8 cellular contexts compared by ENCODE assay signal in the genomic region with DNA sequence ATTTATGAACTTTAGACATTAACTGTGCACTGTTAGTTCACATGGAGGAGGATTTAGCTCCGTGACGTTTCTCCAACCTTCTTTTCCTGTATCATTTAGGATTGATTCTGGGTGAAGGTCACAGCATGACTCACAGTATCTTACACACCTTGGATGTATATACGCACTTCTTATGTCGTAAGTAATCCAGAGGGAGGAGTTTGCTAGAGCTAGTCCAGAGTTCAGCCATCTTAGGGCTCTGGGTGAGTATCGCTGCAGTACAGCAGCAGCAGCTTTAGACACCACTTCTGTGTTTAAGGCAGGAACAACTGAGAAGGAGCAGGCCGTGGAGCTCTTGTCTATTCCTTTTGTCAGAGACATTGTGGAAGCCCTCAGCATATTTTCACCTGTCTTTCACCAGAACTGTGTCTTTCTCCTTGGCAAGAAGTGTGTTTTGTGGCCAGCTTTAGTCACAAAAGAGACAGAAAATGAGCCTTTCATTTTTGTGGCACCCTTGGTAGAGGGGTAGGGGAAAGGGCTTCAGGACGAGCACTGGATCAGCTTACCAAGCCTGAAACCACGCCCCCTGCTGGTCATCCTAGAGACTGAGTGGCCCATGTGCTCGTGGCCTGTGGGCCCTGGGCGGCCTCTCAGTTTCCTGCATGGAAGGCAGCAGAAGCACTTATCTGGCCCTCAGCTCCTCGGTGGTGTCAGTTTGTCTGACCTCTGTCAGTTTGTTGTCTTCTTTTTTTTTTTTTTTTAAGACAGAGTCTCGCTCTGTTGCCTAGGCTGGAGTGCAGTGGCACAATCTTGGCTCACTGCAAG.
DNase-seq lines count a peak whose midpoint lies in the region; ATAC-seq and TF ChIP-seq lines count a peak whose summit lies in the region.

No MANE protein-coding gene starts in this region.

- no peaks in the 10 kb centered on the region for H3K27me3 ChIP-seq in GM23338 (ENCODE audit: insufficient read depth)
- no peaks in the 10 kb centered on the region for H3K27me3 ChIP-seq in fibroblast of lung (ENCODE audit: control insufficient read depth, insufficient read depth, low read length)
- H3K27me3 ChIP-seq in neutrophil, result no peaks in the 10 kb centered on the region
- no peaks in the 10 kb centered on the region for H3K27me3 ChIP-seq in tibial artery

- no peaks in the 10 kb centered on the region for H3F3A ChIP-seq in GM23338 (replicated peaks; ENCODE audit: low read depth)

- H3K27ac Mint-ChIP-seq in GM23338, result no peak overlapping the region

- H3K36me3 ChIP-seq in GM23338 (ENCODE audit: insufficient read depth) (no peaks in the 10 kb centered on the region), fibroblast of lung (ENCODE audit: control insufficient read depth, insufficient read depth, low read length) (no peaks in the 10 kb centered on the region), neutrophil (no peaks in the 10 kb centered on the region), tibial artery (peaks cover 5 to 26% (median 7%) of the 10 kb centered on the region in 3 donors)

- H3K4me2 ChIP-seq in GM23338 (no peak overlapping the region), fibroblast of lung (ENCODE audit: extremely low read depth, insufficient read depth, low read length) (no peak overlapping the region)

- H3K4me1 ChIP-seq in GM23338 (ENCODE audit: insufficient read depth) (no peaks in the 10 kb centered on the region), fibroblast of lung (ENCODE audit: control insufficient read depth, extremely low read depth, insufficient read depth, low read length) (peaks cover 18% of the 10 kb centered on the region), neutrophil (ENCODE audit: control insufficient read depth in 1 of 2, insufficient read depth in 1 of 2, low read depth in 1 of 2, low read length in 1 of 2) (no peaks in the 10 kb centered on the region), tibial artery (peaks cover 0 to 98% (median 60%) of the 10 kb centered on the region in 4 donors)

- H3K9me3 Mint-ChIP-seq in GM23338, result no peaks in the 10 kb centered on the region

- H3K9me3 ChIP-seq in fibroblast of lung (ENCODE audit: control insufficient read depth, insufficient read depth, low read depth, low read length) (no peaks in the 10 kb centered on the region), neutrophil (no peaks in the 10 kb centered on the region), tibial artery (no peaks in the 10 kb centered on the region)

- ATAC-seq in GM23338 (peak; percentile 73), HG03196 (IDR thresholded peaks at IDR 0.05; ENCODE audit: unreplicated experiment) (no peak)

- H3K27ac ChIP-seq in GM23338 (ENCODE audit: low read depth) (no peak overlapping the region), fibroblast of lung (ENCODE audit: insufficient read depth, low read length) (no peak overlapping the region), neutrophil (no peak overlapping the region), tibial artery (peak overlapping the region; percentile 70 to 77)

- no peak overlapping the region for H3K4me3 ChIP-seq in GM23338
- no peak overlapping the region for H3K4me3 ChIP-seq in fibroblast of lung (replicated peaks in 1 of 4; ENCODE audit: control extremely low read depth in 1 of 4, insufficient read depth in 1 of 4, low read depth in 3 of 4, low read length in 4 of 4)
- no peak overlapping the region for H3K4me3 ChIP-seq in neutrophil (ENCODE audit: low read depth in 1 of 2, low read length in 1 of 2)
- no peak overlapping the region for H3K4me3 ChIP-seq in tibial artery

- H3K79me2 ChIP-seq in GM23338 (replicated peaks; ENCODE audit: insufficient read depth), result no peaks in the 10 kb centered on the region
- no peaks in the 10 kb centered on the region for H3K79me2 ChIP-seq in fibroblast of lung (ENCODE audit: control insufficient read depth, insufficient read depth, low read length)

- H3K9me2 ChIP-seq in GM23338 (ENCODE audit: insufficient read depth), result no peaks in the 10 kb centered on the region

- H2AFZ ChIP-seq in GM23338 (no peak overlapping the region), fibroblast of lung (ENCODE audit: low read length) (no peak overlapping the region)

- 0 out of 2 replicates have a peak, but pooled peaks cover 4% of the 10 kb centered on the region for H4K20me1 ChIP-seq in GM23338 (replicated peaks; ENCODE audit: insufficient read depth)
- no peaks in the 10 kb centered on the region for H4K20me1 ChIP-seq in fibroblast of lung (ENCODE audit: control insufficient read depth, extremely low read depth, insufficient read depth, low read length)

- peaks cover 2% of the 10 kb centered on the region; the same call in 1 of the 3 replicates for H3K4me1 Mint-ChIP-seq in GM23338

- DNase-seq in Ammon's horn (ENCODE audit: low spot score), result peak; percentile 57
- DNase-seq in GM23338 (ENCODE audit: low spot score), result peak; percentile 92
- DNase-seq in OCI-M1 (lab: John Stamatoyannopoulos, UW), result peak; percentile 90
- peak; percentile 55 for DNase-seq in activated T-cell treated with anti-CD3 and anti-CD28 coated beads for 24 hours (ENCODE audit: low read depth)
- peak; percentile 49 to 72 for DNase-seq in fibroblast of lung (ENCODE audit: low read depth in 2 of 2)
- peak; percentile 62 to 81 for DNase-seq in tibial artery

- TF ChIP-seq CTCF in GM23338 (conservative IDR thresholded peaks at IDR 0.05; ENCODE audit: low read depth in 2 of 2) (peak; percentile 68 to 85), fibroblast of lung (conservative IDR thresholded peaks at IDR 0.05 in 1 of 2, IDR thresholded peaks at IDR 0.05 in 1 of 2; ENCODE audit: low read depth in 1 of 2, low read length in 2 of 2) (peak; percentile 65 to 79), neutrophil (IDR thresholded peaks at IDR 0.05) (peak; percentile 65), tibial artery (IDR thresholded peaks at IDR 0.05) (peak; percentile 61 to 74)

- intact Hi-C loops in tibial artery (cut with DNase I; ENCODE audit: low total_unique reads), result no loop called here

- H3K4me3 Mint-ChIP-seq in GM23338, result no peak overlapping the region

- peaks cover 6% of the 10 kb centered on the region for H3K27me3 Mint-ChIP-seq in GM23338 (ENCODE audit: insufficient read depth, low read depth, poor library complexity)

- no peaks in the 10 kb centered on the region for H3K36me3 Mint-ChIP-seq in GM23338 (ENCODE audit: low read depth)

- no peak overlapping the region for H3K9ac ChIP-seq in fibroblast of lung (ENCODE audit: insufficient read depth, low read length)

TF ChIP-seq in GM23338, 12 proteins besides CTCF, POLR2A, EP300 and RAD21 (continues in another document):
- TF ChIP-seq, protein P1, sequence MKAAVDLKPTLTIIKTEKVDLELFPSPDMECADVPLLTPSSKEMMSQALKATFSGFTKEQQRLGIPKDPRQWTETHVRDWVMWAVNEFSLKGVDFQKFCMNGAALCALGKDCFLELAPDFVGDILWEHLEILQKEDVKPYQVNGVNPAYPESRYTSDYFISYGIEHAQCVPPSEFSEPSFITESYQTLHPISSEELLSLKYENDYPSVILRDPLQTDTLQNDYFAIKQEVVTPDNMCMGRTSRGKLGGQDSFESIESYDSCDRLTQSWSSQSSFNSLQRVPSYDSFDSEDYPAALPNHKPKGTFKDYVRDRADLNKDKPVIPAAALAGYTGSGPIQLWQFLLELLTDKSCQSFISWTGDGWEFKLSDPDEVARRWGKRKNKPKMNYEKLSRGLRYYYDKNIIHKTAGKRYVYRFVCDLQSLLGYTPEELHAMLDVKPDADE (IDR thresholded peaks at IDR 0.05), result no peak
- TF ChIP-seq STAT1 (IDR thresholded peaks at IDR 0.05; ENCODE audit: unreplicated experiment), result no peak
- TF ChIP-seq JUNB (IDR thresholded peaks at IDR 0.05; ENCODE audit: unreplicated experiment), result no peak
- TF ChIP-seq NANOG (IDR thresholded peaks at IDR 0.05; ENCODE audit: borderline replicate concordance), result no peak

Comparison
In these comparisons a context has a peak if more than half of its experiments do, and no peak if none do; other contexts are left out.
1. H3K27ac ChIP-seq: peak in tibial artery (2 of 2); none in GM23338 (single experiment), fibroblast of lung (single experiment) and neutrophil (single experiment).
2. Peak in every context shown above with its lines, with median percentiles within 50 percentile points of each other: DNase-seq and CTCF ChIP-seq.